ENCODE assay signal across 8 cellular contexts in genomic region chr5:138410996-138411640, GRCh38. TPM values are rescaled to one million over a fixed set of nuclear protein-coding genes. Genes with fewer than 3 reads are reported as not detected.
DNase-seq lines count a peak whose midpoint lies in the region; ATAC-seq and TF ChIP-seq lines count a peak whose summit lies in the region.
"Not testable (repeated sequence)": the region's sequence is repeated elsewhere in the genome, so short reads cannot be mapped to it uniquely, and the experiment has no call there.

No MANE protein-coding gene starts in this region.

- not testable (repeated sequence) for H3K9ac ChIP-seq in Karpas-422 (ENCODE audit: low read length)

- DNase-seq in DMS114 treated with DMSO at 0.1 percent for 48 hours (lab: John Stamatoyannopoulos, UW; ENCODE audit: unreplicated experiment), result peak; percentile 28
- DNase-seq in Karpas-422, result peak; percentile 78
- not testable (repeated sequence) for DNase-seq in RWPE2 (ENCODE audit: low spot score); osteocyte (ENCODE audit: extremely low spot score, unreplicated experiment)
- peak; percentile 2 for DNase-seq in activated T-cell treated with anti-CD3 and anti-CD28 coated beads for 24 hours (ENCODE audit: low read depth)
- peak; percentile 48 to 84 (median 76) for DNase-seq in dorsolateral prefrontal cortex
- peak; percentile 3 for DNase-seq in iPS DF 4.7 (ENCODE audit: extremely low read depth, low spot score)
- peak; percentile 29 for DNase-seq in transverse colon

- H3K9me2 ChIP-seq in Karpas-422 (replicated peaks; ENCODE audit: insufficient read depth, low read length), result not testable (repeated sequence)

- not testable (repeated sequence) for H3K27me3 Mint-ChIP-seq in osteocyte (ENCODE audit: unreplicated experiment)

- TF ChIP-seq CTCF in RWPE2 (IDR thresholded peaks at IDR 0.05; ENCODE audit: poor library complexity, severe bottlenecking) (peak; percentile 83), dorsolateral prefrontal cortex (IDR thresholded peaks at IDR 0.05 in 54 of 56, conservative IDR thresholded peaks at IDR 0.05 in 2 of 56; ENCODE audit: low read depth in 1 of 56, partially characterized antibody in 56 of 56) (peak in 55 of 56 donors; percentile 11 to 79 (median 67)), osteocyte (IDR thresholded peaks at IDR 0.05) (peak; percentile 63), transverse colon (IDR thresholded peaks at IDR 0.05) (peak; percentile 36 to 54 (median 42))

- H3K27ac ChIP-seq in Karpas-422 (ENCODE audit: low read length); RWPE2 (ENCODE audit: poor library complexity, severe bottlenecking); dorsolateral prefrontal cortex; transverse colon: not testable (repeated sequence)

- H3K9me3 ChIP-seq in Karpas-422 (ENCODE audit: low read length); RWPE2 (ENCODE audit: severe bottlenecking); transverse colon: not testable (repeated sequence)

- H3K27me3 ChIP-seq in Karpas-422 (ENCODE audit: low read length); RWPE2 (ENCODE audit: insufficient read depth, poor library complexity, severe bottlenecking); dorsolateral prefrontal cortex; transverse colon: not testable (repeated sequence)

- H3K9me3 Mint-ChIP-seq in osteocyte (ENCODE audit: unreplicated experiment), result not testable (repeated sequence)

- intact Hi-C loops in dorsolateral prefrontal cortex (cut with DNase I), result loop anchor here in 1 of 2 donors (10.0 kb wide), 1 partner anchor 186 kb away; no protein-coding TSS in a partner anchor
- intact Hi-C loops in transverse colon (cut with DNase I; ENCODE audit: low total_unique reads), result not testable (repeated sequence)

- H3K4me3 ChIP-seq in Karpas-422 (ENCODE audit: low read length); RWPE2 (ENCODE audit: severe bottlenecking); transverse colon: not testable (repeated sequence)
- H3K4me3 ChIP-seq in dorsolateral prefrontal cortex, result peak overlapping the region in 3 of 59 donors; percentile 16 to 30 (median 19)

- H3K4me1 ChIP-seq in Karpas-422 (ENCODE audit: low read length); RWPE2 (ENCODE audit: insufficient read depth, poor library complexity, severe bottlenecking); transverse colon: not testable (repeated sequence)

- H2AFZ ChIP-seq in Karpas-422 (ENCODE audit: low read length), result not testable (repeated sequence)

- not testable (repeated sequence) for H3K27ac Mint-ChIP-seq in osteocyte (ENCODE audit: unreplicated experiment)

- not testable (repeated sequence) for ATAC-seq in RWPE2 (ENCODE audit: low read depth)

- 80 to 100% methylated on average over 4 to 14 of the region's 14 CpGs for WGBS in transverse colon (ENCODE audit: low coverage in 1 of 2), 2 donors

- H3K79me2 ChIP-seq in Karpas-422 (ENCODE audit: low read length), result not testable (repeated sequence)

- not testable (repeated sequence) for TF ChIP-seq POLR2A in transverse colon (IDR thresholded peaks at IDR 0.05)

- H3K4me1 Mint-ChIP-seq in osteocyte (ENCODE audit: unreplicated experiment), result not testable (repeated sequence)

- peaks cover 15% of the 10 kb centered on the region; the same call in 1 of the 2 replicates for H3K36me3 ChIP-seq in Karpas-422 (ENCODE audit: insufficient read depth, low read length)
- peaks cover 63% of the 10 kb centered on the region for H3K36me3 ChIP-seq in RWPE2 (ENCODE audit: low read depth)
- H3K36me3 ChIP-seq in transverse colon, result peaks cover 0 to 34% (median 13%) of the 10 kb centered on the region in 4 donors

- TF ChIP-seq EP300 in transverse colon (IDR thresholded peaks at IDR 0.05; ENCODE audit: low read depth), result not testable (repeated sequence)

- not testable (repeated sequence) for H3K4me2 ChIP-seq in Karpas-422 (ENCODE audit: low read depth, low read length, poor library complexity, severe bottlenecking)

- not testable (repeated sequence) for H3K4me3 Mint-ChIP-seq in osteocyte (ENCODE audit: unreplicated experiment)

- in situ Hi-C loops in transverse colon (cut with MboI; ENCODE audit: low pct_ligation_motif_present in 1 of 4, low pct_unique_long_range_greater_than_20kb in 1 of 4, low sequenced_read_pairs in 3 of 4), result loop anchor here in 1 of 4 donors (25.0 kb wide), 1 partner anchor 224 kb away; the partner anchor contains the start of genes BRD8 and KIF20A

- not testable (repeated sequence) for H4K20me1 ChIP-seq in Karpas-422 (ENCODE audit: insufficient read depth, low read depth, low read length)

- H3K36me3 Mint-ChIP-seq in osteocyte (ENCODE audit: unreplicated experiment), result peaks cover 37% of the 10 kb centered on the region

RNA-seq across cellular contexts. Expression of gene REEP2, which starts 27.7 kb away (rescaled TPM):
- total RNA-seq in Karpas-422 (2014; rRNA removed; shearing (Covaris generic); ENCODE audit: low replicate concordance), result 1.8 and 3.1 TPM in 2 replicates
- 100 to 1,000 TPM in 119 of 120 experiments, 10 to 100 TPM in 1; 68.4 to 279 (median 196) TPM for total RNA-seq in dorsolateral prefrontal cortex
- total RNA-seq in osteocyte, result 15.4 and 18.3 TPM in 2 replicates
- total RNA-seq in transverse colon, result 1 to 10 TPM; 2.9 to 6.4 (median 4.8) TPM

RNA-seq across cellular contexts. Expression of gene EGR1, which starts 54.2 kb away (rescaled TPM):
- 0.61 and 1.7 TPM in 2 replicates for total RNA-seq in Karpas-422 (2014; rRNA removed; shearing (Covaris generic); ENCODE audit: low replicate concordance)
- total RNA-seq in dorsolateral prefrontal cortex, result 100 to 1,000 TPM in 3 of 120 experiments, 10 to 100 TPM in 112, 1 to 10 TPM in 5; 6.0 to 163 (median 19.8) TPM
- 219 and 415 TPM in 2 replicates for total RNA-seq in osteocyte
- 10 to 100 TPM; 56.0 to 69.9 (median 65.0) TPM for total RNA-seq in transverse colon

RNA-seq across cellular contexts. Expression of gene KDM3B, which starts 58.6 kb away (rescaled TPM):
- total RNA-seq in Karpas-422 (2014; rRNA removed; shearing (Covaris generic); ENCODE audit: low replicate concordance), result 44.9 and 56.3 TPM in 2 replicates
- total RNA-seq in dorsolateral prefrontal cortex (10 to 100 TPM; 50.2 to 81.2 (median 66.4) TPM), osteocyte (65.2 and 67.4 TPM in 2 replicates), transverse colon (100 to 1,000 TPM in 1 of 4 donors, 10 to 100 TPM in 3; 60.8 to 101 (median 76.6) TPM)
